ENCODE assay signal across 1 cellular context in the genomic region with DNA sequence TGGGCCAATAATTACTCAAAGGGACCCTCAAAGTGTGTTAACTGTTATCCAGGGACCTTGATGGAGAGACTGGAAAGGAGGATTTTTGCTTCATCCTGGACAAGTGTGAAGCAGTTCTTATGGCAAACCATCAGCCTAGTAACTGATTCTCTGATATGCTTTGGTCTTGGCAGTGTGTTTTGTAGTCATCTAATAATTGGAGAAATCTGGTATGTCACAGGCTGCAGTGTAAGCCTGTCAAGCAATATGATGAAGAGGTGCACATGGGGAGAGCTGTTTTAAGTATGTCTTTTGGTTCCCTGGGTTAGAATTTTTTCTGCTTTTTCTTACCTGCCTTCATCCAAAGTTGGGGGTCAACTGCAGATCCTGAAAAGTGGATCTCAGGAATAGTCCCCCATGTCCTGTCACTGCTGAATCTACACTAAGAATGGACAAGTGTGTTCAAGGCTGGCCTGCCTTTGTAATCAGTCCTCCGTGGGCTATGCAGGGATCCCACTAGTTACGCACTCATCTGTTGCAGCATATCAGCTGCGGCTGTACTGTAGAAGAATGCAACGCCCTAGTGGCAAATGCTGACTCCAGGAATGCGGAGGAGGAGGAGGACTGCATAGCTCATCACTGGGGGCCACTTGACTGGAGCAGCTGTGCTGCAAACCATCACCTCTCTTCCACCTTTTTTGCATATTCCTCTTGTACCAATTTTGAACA.
TF ChIP-seq lines count a peak whose summit lies in the region.

No MANE protein-coding gene starts in this region.

TF ChIP-seq in IMR-90, 13 proteins besides CTCF, POLR2A, EP300 and RAD21:
- TF ChIP-seq SMC3 (IDR thresholded peaks at IDR 0.05; ENCODE audit: low read depth, low read length) (no peak), MAZ (IDR thresholded peaks at IDR 0.05; ENCODE audit: borderline replicate concordance, low read depth, low read length) (peak; percentile 98), RFX5 (IDR thresholded peaks at IDR 0.05; ENCODE audit: low read depth, low read length) (no peak), MAFK (IDR thresholded peaks at IDR 0.05; ENCODE audit: low read depth, low read length) (peak; percentile 85), CEBPB (IDR thresholded peaks at IDR 0.05; ENCODE audit: low read depth, low read length) (peak; percentile 95), RCOR1 (IDR thresholded peaks at IDR 0.05; ENCODE audit: insufficient replicate concordance, low read length) (peak; percentile 93), MXI1 (IDR thresholded peaks at IDR 0.05; ENCODE audit: borderline replicate concordance, low read depth, low read length) (0 out of 2 replicates have a peak, but pooled peaks have one; percentile 7), CHD1 (IDR thresholded peaks at IDR 0.05; ENCODE audit: low read depth, low read length) (0 out of 2 replicates have a peak, but pooled peaks have one; percentile 4), NFE2L2 (IDR thresholded peaks at IDR 0.05; ENCODE audit: low read depth, low read length) (peak; percentile 37; the same call in 1 of the 2 replicates), FOS (IDR thresholded peaks at IDR 0.05; ENCODE audit: low read depth, low read length) (0 out of 2 replicates have a peak, but pooled peaks have one; percentile 35), BHLHE40 (IDR thresholded peaks at IDR 0.05; ENCODE audit: low read depth, low read length) (peak; percentile 49; the same call in 1 of the 2 replicates)
- TF ChIP-seq, protein P1, sequence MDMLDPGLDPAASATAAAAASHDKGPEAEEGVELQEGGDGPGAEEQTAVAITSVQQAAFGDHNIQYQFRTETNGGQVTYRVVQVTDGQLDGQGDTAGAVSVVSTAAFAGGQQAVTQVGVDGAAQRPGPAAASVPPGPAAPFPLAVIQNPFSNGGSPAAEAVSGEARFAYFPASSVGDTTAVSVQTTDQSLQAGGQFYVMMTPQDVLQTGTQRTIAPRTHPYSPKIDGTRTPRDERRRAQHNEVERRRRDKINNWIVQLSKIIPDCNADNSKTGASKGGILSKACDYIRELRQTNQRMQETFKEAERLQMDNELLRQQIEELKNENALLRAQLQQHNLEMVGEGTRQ (IDR thresholded peaks at IDR 0.05; ENCODE audit: low read depth, low read length), result no peak
- TF ChIP-seq, protein P2, sequence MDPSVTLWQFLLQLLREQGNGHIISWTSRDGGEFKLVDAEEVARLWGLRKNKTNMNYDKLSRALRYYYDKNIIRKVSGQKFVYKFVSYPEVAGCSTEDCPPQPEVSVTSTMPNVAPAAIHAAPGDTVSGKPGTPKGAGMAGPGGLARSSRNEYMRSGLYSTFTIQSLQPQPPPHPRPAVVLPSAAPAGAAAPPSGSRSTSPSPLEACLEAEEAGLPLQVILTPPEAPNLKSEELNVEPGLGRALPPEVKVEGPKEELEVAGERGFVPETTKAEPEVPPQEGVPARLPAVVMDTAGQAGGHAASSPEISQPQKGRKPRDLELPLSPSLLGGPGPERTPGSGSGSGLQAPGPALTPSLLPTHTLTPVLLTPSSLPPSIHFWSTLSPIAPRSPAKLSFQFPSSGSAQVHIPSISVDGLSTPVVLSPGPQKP (IDR thresholded peaks at IDR 0.05; ENCODE audit: borderline replicate concordance, low read depth, low read length), result no peak
TF ChIP-seq in IMR-90: peak in this region for 9.
